In the genomic region with DNA sequence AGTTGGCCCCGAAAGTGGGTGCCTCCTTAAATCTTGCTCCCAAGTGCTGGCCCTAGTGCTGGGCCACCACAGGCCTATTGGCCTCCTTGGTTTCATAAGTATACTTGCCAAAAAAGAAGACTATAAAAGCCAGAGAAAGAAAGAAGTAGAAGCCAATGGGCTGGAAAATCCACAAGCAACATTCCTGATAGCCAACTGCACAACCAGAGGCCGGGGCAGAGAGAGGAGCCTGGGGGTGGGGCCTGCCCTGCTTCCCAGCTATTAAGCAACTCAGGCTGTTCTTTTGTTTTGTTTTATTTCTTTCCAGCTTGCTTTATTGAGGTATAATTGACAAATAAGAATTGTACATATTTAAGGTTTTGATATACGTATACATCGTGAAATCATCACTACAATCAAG, we compare ENCODE assay signal across 20 cellular contexts.
"Had no signal": no experiment of that assay in that cellular context is flagged by ENCODE, and none has a peak within 500 bp of the region (broad histone marks: within the 10 kb centered on the region; RNA-seq: fewer than 3 reads in every experiment).

No MANE protein-coding gene starts in this region.

- H3K27me3 ChIP-seq: ascending aorta, cardiac muscle cell had no signal

- H3K27me3 Mint-ChIP-seq: activated naive CD8-positive, alpha-beta T cell treated with anti-CD3 and anti-CD28 coated beads, Interleukin-2, amount 10 ng/mL, durations not matched to agents 7 days and 5 days had no signal

- H3K4me2 ChIP-seq: smooth muscle cell had no signal

- H3K36me3 Mint-ChIP-seq: activated naive CD8-positive, alpha-beta T cell treated with anti-CD3 and anti-CD28 coated beads, Interleukin-2, amount 10 ng/mL, durations not matched to agents 7 days and 5 days; mesothelial cell of epicardium; naive B cell; T-cell; type B pancreatic cell had no signal

- H3K36me3 ChIP-seq: ascending aorta, cardiac muscle cell, esophagus muscularis mucosa, lower lobe of right lung, pancreas had no signal

- H3K27ac Mint-ChIP-seq: activated naive CD8-positive, alpha-beta T cell treated with anti-CD3 and anti-CD28 coated beads, Interleukin-2, amount 10 ng/mL, durations not matched to agents 7 days and 5 days; mesothelial cell of epicardium; naive B cell; T-cell; type B pancreatic cell had no signal

- H3K4me1 ChIP-seq: ascending aorta, esophagus muscularis mucosa, lower lobe of right lung, pancreas had no signal

- H3K9me3 Mint-ChIP-seq: activated naive CD8-positive, alpha-beta T cell treated with anti-CD3 and anti-CD28 coated beads, Interleukin-2, amount 10 ng/mL, durations not matched to agents 7 days and 5 days; T-cell; type B pancreatic cell had no signal

- DNase-seq: activated CD4-positive, alpha-beta T cell treated with anti-CD3 and anti-CD28 coated beads, Interleukin-2, amount 50 U/mL, for 1 hour; activated naive CD4-positive, alpha-beta T cell; activated naive CD8-positive, alpha-beta T cell treated with anti-CD3 and anti-CD28 coated beads, Interleukin-2, amount 10 ng/mL, durations not matched to agents 7 days and 5 days; left cardiac atrium; lower lobe of right lung; naive B cell; pancreas; retina; stimulated activated CD4-positive, alpha-beta T cell treated with anti-CD3 and anti-CD28 coated beads, Interleukin-4, amount 100 ng/mL, for 4 hours; stimulated activated CD8-positive, alpha-beta memory T cell treated with anti-CD3 and anti-CD28 coated beads, Interleukin-4, amount 100 ng/mL, for 48 hours; stimulated activated naive CD8-positive, alpha-beta T cell treated with anti-CD3 and anti-CD28 coated beads, Interleukin-15, Interleukin-2, amounts not matched to agents 100 U/mL and 50 U/mL, for 24 hours; T-cell; T-helper 9 cell had no signal

- H3K9me3 ChIP-seq: ascending aorta, esophagus muscularis mucosa, lower lobe of right lung, pancreas had no signal

- H3K27ac ChIP-seq: ascending aorta, cardiac muscle cell, esophagus muscularis mucosa, lower lobe of right lung, pancreas had no signal

- H3K4me1 Mint-ChIP-seq: activated naive CD8-positive, alpha-beta T cell treated with anti-CD3 and anti-CD28 coated beads, Interleukin-2, amount 10 ng/mL, durations not matched to agents 7 days and 5 days; naive B cell; T-cell had no signal

- ATAC-seq: activated CD4-positive, CD25-positive, alpha-beta regulatory T cell treated with anti-CD3 and anti-CD28 coated beads, Interleukin-2, amount 50 U/mL, for 24 hours; lower lobe of right lung; pancreas; stimulated activated naive CD8-positive, alpha-beta T cell treated with anti-CD3 and anti-CD28 coated beads, Interleukin-15, Interleukin-2, amounts not matched to agents 100 U/mL and 50 U/mL, for 24 hours; T-cell had no signal

- H3K4me3 ChIP-seq: ascending aorta, cardiac muscle cell, esophagus muscularis mucosa, lower lobe of right lung, pancreas, smooth muscle cell had no signal

- H3K4me3 Mint-ChIP-seq: activated naive CD8-positive, alpha-beta T cell treated with anti-CD3 and anti-CD28 coated beads, Interleukin-2, amount 10 ng/mL, durations not matched to agents 7 days and 5 days; mesothelial cell of epicardium; naive B cell; T-cell; type B pancreatic cell had no signal
